In the genomic region with DNA sequence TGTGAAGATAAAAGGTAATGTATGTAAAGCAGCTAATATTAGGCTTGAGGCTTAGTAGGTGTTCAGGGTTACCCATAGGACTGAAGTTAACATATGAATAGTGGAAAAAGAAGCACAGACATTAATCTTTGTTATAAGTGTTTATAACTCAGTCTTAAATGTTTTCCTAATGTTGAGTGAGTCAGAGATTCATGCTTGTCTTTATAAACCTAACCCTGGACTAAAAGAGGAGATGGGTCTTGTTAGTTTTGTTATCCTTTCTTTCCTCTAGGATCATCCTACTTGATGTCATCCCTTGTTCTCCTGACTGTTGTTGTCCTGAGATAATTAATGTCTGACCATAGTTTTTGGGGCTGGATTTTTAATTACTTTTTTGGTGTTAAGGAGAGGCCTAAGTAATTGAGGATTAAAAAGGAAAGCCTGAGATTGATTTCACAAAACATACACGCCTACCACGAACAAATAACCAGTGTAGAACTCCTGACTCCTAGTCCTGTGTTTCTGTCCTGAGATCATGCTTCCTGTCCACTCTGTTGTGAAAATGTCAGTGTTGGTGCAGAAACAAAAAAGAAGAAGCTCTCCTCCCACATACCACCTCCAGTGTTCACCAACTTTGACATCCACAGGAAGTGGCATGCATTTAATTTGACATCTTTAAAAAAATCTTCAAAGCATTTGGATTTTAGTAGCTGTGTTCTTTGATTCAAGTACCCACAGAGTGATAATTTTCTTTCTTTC, we compare ENCODE assay signal across 18 cellular contexts. TPM values are rescaled to one million over a fixed set of nuclear protein-coding genes. Genes with fewer than 3 reads are reported as not detected.
DNase-seq lines count a peak whose midpoint lies in the region; ATAC-seq and TF ChIP-seq lines count a peak whose summit lies in the region.
"Had no signal": no experiment of that assay in that cellular context is flagged by ENCODE, and none has a peak within 500 bp of the region (broad histone marks: within the 10 kb centered on the region; RNA-seq: fewer than 3 reads in every experiment).

No MANE protein-coding gene starts in this region.

- peaks cover 35% of the 10 kb centered on the region for H3K79me1 ChIP-seq in mesenchymal stem cell (replicated peaks; ENCODE audit: low read length, poor library complexity, severe bottlenecking)

- WGBS in adrenal gland, 4 donors, result 65 to 74% (median 72%) methylated on average over 2 of the region's 2 CpGs
- 52% methylated on average over 2 of the region's 2 CpGs for WGBS in mesenchymal stem cell

- TF ChIP-seq CTCF in breast epithelium (IDR thresholded peaks at IDR 0.05) (no peak), MCF 10A (IDR thresholded peaks at IDR 0.05; ENCODE audit: unreplicated experiment) (no peak), adrenal gland (IDR thresholded peaks at IDR 0.05) (no peak), upper lobe of right lung (IDR thresholded peaks at IDR 0.05) (no peak)

- no peak overlapping the region for H2BK5ac ChIP-seq in mesenchymal stem cell (ENCODE audit: low read depth, low read length, poor library complexity, severe bottlenecking)

- H2AK5ac ChIP-seq in mesenchymal stem cell (ENCODE audit: low read length, severe bottlenecking), result no peak overlapping the region

- peaks cover 0 to under 1% of the 10 kb centered on the region in 2 donors for H3K9me3 ChIP-seq in breast epithelium
- H3K9me3 ChIP-seq in adrenal gland (replicated peaks in 1 of 3), result no peaks in the 10 kb centered on the region
- no peaks in the 10 kb centered on the region for H3K9me3 ChIP-seq in mesenchymal stem cell (ENCODE audit: control insufficient read depth, low read length)
- no peaks in the 10 kb centered on the region for H3K9me3 ChIP-seq in upper lobe of right lung
- H3K9me3 ChIP-seq: A549 had no signal

- H3K4me3 ChIP-seq in breast epithelium, result peak overlapping the region in 2 of 3 donors; percentile 12 to 21
- no peak overlapping the region for H3K4me3 ChIP-seq in adrenal gland
- peak overlapping the region in 1 of 2 experiments; percentile 57 for H3K4me3 ChIP-seq in mesenchymal stem cell (ENCODE audit: insufficient read depth in 1 of 2, low read depth in 1 of 2, low read length in 2 of 2)
- no peak overlapping the region for H3K4me3 ChIP-seq in upper lobe of right lung
- H3K4me3 ChIP-seq: A549, heart right ventricle, PC-9 had no signal

- H2BK120ac ChIP-seq in mesenchymal stem cell (ENCODE audit: low read depth, low read length), result no peak overlapping the region

- H3K36me3 ChIP-seq in breast epithelium (no peaks in the 10 kb centered on the region), adrenal gland (replicated peaks in 1 of 2) (no peaks in the 10 kb centered on the region), mesenchymal stem cell (ENCODE audit: control insufficient read depth in 1 of 2, insufficient read depth in 2 of 2, low read depth in 1 of 2, low read length in 2 of 2) (no peaks in the 10 kb centered on the region), upper lobe of right lung (no peaks in the 10 kb centered on the region)
- H3K36me3 ChIP-seq: heart right ventricle had no signal

- intact Hi-C loops in breast epithelium (cut with DNase I; ENCODE audit: low total_unique reads) (no loop called here), MCF 10A (cut with micrococcal nuclease) (no loop called here), adrenal gland (cut with DNase I) (no loop called here), upper lobe of right lung (cut with DNase I) (no loop called here)

- no peak overlapping the region for H3K27ac Mint-ChIP-seq in MCF 10A (ENCODE audit: low read depth, unreplicated experiment)
- H3K27ac Mint-ChIP-seq: activated T-helper 2 cell treated with anti-CD3 and anti-CD28 coated beads, Interferon-gamma antibody, Interleukin-2, Interleukin-4, amounts not matched to agents 10 μg/mL and 5 μg/mL and 100 μg/mL, durations not matched to agents 14 hours and 24 hours and 36 hours; effector memory CD8-positive, alpha-beta T cell; nephron had no signal

- H4K8ac ChIP-seq in mesenchymal stem cell (ENCODE audit: low read length), result no peak overlapping the region

- H3K4me2 ChIP-seq in mesenchymal stem cell (ENCODE audit: low read length, poor library complexity, severe bottlenecking), result no peak overlapping the region
- H3K4me2 ChIP-seq: A549, PC-9 had no signal

- no peak overlapping the region for H3K14ac ChIP-seq in mesenchymal stem cell (ENCODE audit: low read length in 2 of 2)

- DNase-seq in breast epithelium (ENCODE audit: low spot score in 2 of 2) (no peak), MCF 10A (ENCODE audit: unreplicated experiment) (no peak), adrenal gland (no peak), mesenchymal stem cell (peak; percentile 74), upper lobe of right lung (no peak), NCI-H446 treated with DMSO at 0.1 percent for 48 hours (lab: John Stamatoyannopoulos, UW) (no peak)
- no peak for DNase-seq in activated T-cell treated with anti-CD3 and anti-CD28 coated beads, Interleukin-2, amount 50 U/mL, for 48 hours
- DNase-seq: activated CD4-positive, alpha-beta T cell treated with anti-CD3 and anti-CD28 coated beads, Interleukin-2, amount 50 U/mL, for 48 hours; effector memory CD8-positive, alpha-beta T cell; heart right ventricle; NCI-H1105; PC-9; T-helper 2 cell had no signal

- H3K4me1 ChIP-seq in breast epithelium (no peaks in the 10 kb centered on the region), adrenal gland (replicated peaks in 1 of 2) (peaks cover 15 to 36% of the 10 kb centered on the region in 2 donors), mesenchymal stem cell (ENCODE audit: control insufficient read depth, insufficient read depth, low read depth, low read length) (peaks cover 2% of the 10 kb centered on the region), upper lobe of right lung (peaks cover 38% of the 10 kb centered on the region)

- no peaks in the 10 kb centered on the region for H3K4me1 Mint-ChIP-seq in MCF 10A (ENCODE audit: insufficient read depth, unreplicated experiment)
- H3K4me1 Mint-ChIP-seq: nephron had no signal

- H4K91ac ChIP-seq in mesenchymal stem cell (ENCODE audit: low read length), result no peak overlapping the region

- peak overlapping the region in 1 of 2 experiments; percentile 42 for H3K4ac ChIP-seq in mesenchymal stem cell (ENCODE audit: low read depth in 1 of 2, low read length in 2 of 2)

- H3K9me3 Mint-ChIP-seq in MCF 10A (ENCODE audit: unreplicated experiment), result peaks cover 8% of the 10 kb centered on the region
- H3K9me3 Mint-ChIP-seq: activated T-helper 2 cell treated with anti-CD3 and anti-CD28 coated beads, Interferon-gamma antibody, Interleukin-2, Interleukin-4, amounts not matched to agents 10 μg/mL and 5 μg/mL and 100 μg/mL, durations not matched to agents 14 hours and 24 hours and 36 hours had no signal

- BruUV-seq in MCF 10A (replicated peaks; lab: Mats Ljungman, UMichigan), result no TSS peak

- no peak overlapping the region for H2AFZ ChIP-seq in mesenchymal stem cell (ENCODE audit: low read depth, low read length)
- H2AFZ ChIP-seq: PC-9 had no signal

- TF ChIP-seq POLR2A in breast epithelium (IDR thresholded peaks at IDR 0.05), result no peak
- TF ChIP-seq POLR2A in adrenal gland (IDR thresholded peaks at IDR 0.05), result no peak

- POLR2A ChIA-PET in MCF 10A (lab: Yijun Ruan, JAX), result interaction anchor here (0.7 kb wide), 1 partner anchor 9 kb away, joined by 3 read pairs; the partner anchor contains the start of gene MITF

- H3K9ac ChIP-seq in mesenchymal stem cell (ENCODE audit: low read length), result peak overlapping the region; percentile 79

- H3K4me3 Mint-ChIP-seq in MCF 10A (ENCODE audit: unreplicated experiment), result no peak overlapping the region
- H3K4me3 Mint-ChIP-seq: effector memory CD8-positive, alpha-beta T cell; nephron had no signal

- H3K27me3 ChIP-seq in breast epithelium (no peaks in the 10 kb centered on the region), adrenal gland (no peaks in the 10 kb centered on the region), mesenchymal stem cell (ENCODE audit: control insufficient read depth in 1 of 2, insufficient read depth in 1 of 2, low read length in 2 of 2) (no peaks in the 10 kb centered on the region), upper lobe of right lung (no peaks in the 10 kb centered on the region)
- H3K27me3 ChIP-seq: heart right ventricle had no signal

- CTCF ChIA-PET in MCF 10A (lab: Yijun Ruan, JAX), result interaction anchor here (0.7 to 1.7 kb wide), 4 partner anchors 32 to 57 kb away, joined by 3 to 5 read pairs (median 3); no protein-coding TSS in a partner anchor

- H3K27me3 Mint-ChIP-seq in MCF 10A (ENCODE audit: insufficient read depth, unreplicated experiment), result no peaks in the 10 kb centered on the region

- peak overlapping the region in 1 of 2 experiments; percentile 20 for H2BK12ac ChIP-seq in mesenchymal stem cell (ENCODE audit: low read length in 2 of 2)

- ATAC-seq in upper lobe of right lung, result peak; percentile 85
- no peak for ATAC-seq in GM18867 (IDR thresholded peaks at IDR 0.05; ENCODE audit: unreplicated experiment)
- ATAC-seq: A549; effector memory CD8-positive, alpha-beta T cell; HCT116; heart right ventricle had no signal

- H3K18ac ChIP-seq in mesenchymal stem cell (ENCODE audit: low read depth in 1 of 2, low read length in 2 of 2), result peak overlapping the region; percentile 52 to 71

- H2BK15ac ChIP-seq in mesenchymal stem cell (ENCODE audit: low read depth, poor library complexity, severe bottlenecking), result no peak overlapping the region

- peak overlapping the region; percentile 67 to 86 for H3K27ac ChIP-seq in breast epithelium
- peak overlapping the region in 3 of 5 donors; percentile 7 to 38 (median 24) for H3K27ac ChIP-seq in adrenal gland
- H3K27ac ChIP-seq in mesenchymal stem cell (ENCODE audit: low read length, poor library complexity, severe bottlenecking), result no peak overlapping the region
- H3K27ac ChIP-seq in upper lobe of right lung, result peak overlapping the region; percentile 28
- H3K27ac ChIP-seq: A549, PC-9 had no signal

- no peak overlapping the region for H3K23ac ChIP-seq in mesenchymal stem cell (ENCODE audit: low read length in 2 of 2)

- H3K36me3 Mint-ChIP-seq in MCF 10A (ENCODE audit: insufficient read depth, unreplicated experiment), result no peaks in the 10 kb centered on the region

RNA-seq across cellular contexts. Expression of gene MITF, which starts 8.4 kb away (rescaled TPM):
- total RNA-seq in breast epithelium (10 to 100 TPM; 23.3 to 45.8 (median 25.6) TPM), MCF 10A (2022) (7.4 and 16.1 TPM in 2 replicates), adrenal gland (10 to 100 TPM in 6 of 8 donors, 1 to 10 TPM in 2; 7.5 to 23.4 (median 15.2) TPM), upper lobe of right lung (29.5 TPM)
- 1 to 10 TPM; 2.4 to 9.2 (median 4.9) TPM for polyA plus RNA-seq in adrenal gland
- 20.7 TPM for polyA plus RNA-seq in mesenchymal stem cell (2013, experiment 1 of 2)
- 20.9 TPM for polyA plus RNA-seq in mesenchymal stem cell (2013, experiment 2 of 2)

Comparison
In these comparisons a context has a peak if more than half of its experiments do, and no peak if none do; other contexts are left out.
1. H3K4me3 ChIP-seq: peak in breast epithelium (2 of 3); none in adrenal gland (0 of 4) and upper lobe of right lung (single experiment).